ENCODE assay signal across 10 cellular contexts in the genomic region with DNA sequence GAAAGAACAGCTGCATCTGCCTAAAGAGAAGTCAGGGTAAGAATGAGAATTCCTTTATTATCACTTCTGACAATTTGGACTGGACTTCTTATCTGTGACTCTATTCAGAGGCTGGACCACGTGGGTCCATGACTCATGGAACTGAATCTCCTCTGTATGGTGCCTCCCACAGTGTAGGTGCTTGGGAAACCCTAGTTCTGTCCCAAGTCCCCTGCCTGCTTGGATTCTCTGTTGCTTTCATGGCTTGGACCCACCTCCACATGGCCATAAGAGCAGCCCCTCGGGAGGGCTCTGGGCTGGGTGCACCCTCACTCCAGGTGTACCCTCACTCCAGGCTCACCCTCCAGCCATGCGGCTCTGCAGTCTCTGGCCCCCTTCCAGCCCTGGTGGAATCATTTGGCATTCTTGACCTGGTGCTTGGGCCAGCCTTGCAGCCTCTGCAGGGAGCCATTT.
DNase-seq lines count a peak whose midpoint lies in the region; ATAC-seq, FAIRE-seq and TF ChIP-seq lines count a peak whose summit lies in the region.
"Had no signal": no experiment of that assay in that cellular context is flagged by ENCODE, and none has a peak within 500 bp of the region (broad histone marks: within the 10 kb centered on the region; RNA-seq: fewer than 3 reads in every experiment).

No MANE protein-coding gene starts in this region.

- CTCF ChIA-PET in K562 (lab: Yijun Ruan, JAX; ENCODE audit: low intra/inter-chr PET ratio): no interaction called here

- no TSS peak for BruUV-seq in K562 (replicated peaks; lab: Mats Ljungman, UMichigan)

- no peak overlapping the region for H2BK12ac ChIP-seq in mesenchymal stem cell (ENCODE audit: low read length in 2 of 2)

- H3K27me3 ChIP-seq in MG63 (no peaks in the 10 kb centered on the region; the same call in 1 of the 2 replicates), K562 (ENCODE audit: control insufficient read depth in 2 of 2, insufficient read depth in 2 of 2, low read length in 2 of 2) (no peaks in the 10 kb centered on the region), mesenchymal stem cell (ENCODE audit: control insufficient read depth in 1 of 2, insufficient read depth in 1 of 2, low read length in 2 of 2) (peaks cover 65 to 77% of the 10 kb centered on the region in 2 experiments)

- peaks cover 28 to 32% of the 10 kb centered on the region in 2 experiments for H3K4me1 ChIP-seq in K562 (replicated peaks in 1 of 2; ENCODE audit: control insufficient read depth in 2 of 2, insufficient read depth in 2 of 2, low read length in 2 of 2)
- H3K4me1 ChIP-seq in mesenchymal stem cell (ENCODE audit: control insufficient read depth, insufficient read depth, low read depth, low read length): peaks cover 2% of the 10 kb centered on the region

- H3K14ac ChIP-seq in mesenchymal stem cell (ENCODE audit: low read length in 2 of 2): no peak overlapping the region

- no peaks in the 10 kb centered on the region for H3K79me1 ChIP-seq in mesenchymal stem cell (replicated peaks; ENCODE audit: low read length, poor library complexity, severe bottlenecking)

- H2BK5ac ChIP-seq in mesenchymal stem cell (ENCODE audit: low read depth, low read length, poor library complexity, severe bottlenecking): no peak overlapping the region

- H3K4me2 ChIP-seq in K562 (ENCODE audit: insufficient read depth, low read length) (peak overlapping the region; percentile 75), mesenchymal stem cell (ENCODE audit: low read length, poor library complexity, severe bottlenecking) (no peak overlapping the region)

- H2BK15ac ChIP-seq in mesenchymal stem cell (ENCODE audit: low read depth, poor library complexity, severe bottlenecking): no peak overlapping the region

- TF ChIP-seq EP300 in K562 (IDR thresholded peaks at IDR 0.05; ENCODE audit: low read length): peak; percentile 82

- no peaks in the 10 kb centered on the region for H4K20me1 ChIP-seq in K562 (replicated peaks; ENCODE audit: control insufficient read depth, insufficient read depth, low read length)

- H3K36me3 ChIP-seq in MG63 (no peaks in the 10 kb centered on the region), K562 (ENCODE audit: control insufficient read depth, insufficient read depth, low read length) (no peaks in the 10 kb centered on the region), mesenchymal stem cell (ENCODE audit: control insufficient read depth in 1 of 2, insufficient read depth in 2 of 2, low read depth in 1 of 2, low read length in 2 of 2) (no peaks in the 10 kb centered on the region)

- H3K9me3 ChIP-seq in MG63 (no peaks in the 10 kb centered on the region), K562 (replicated peaks; ENCODE audit: control insufficient read depth, insufficient read depth, low read depth, low read length) (no peaks in the 10 kb centered on the region), mesenchymal stem cell (ENCODE audit: control insufficient read depth, low read length) (no peaks in the 10 kb centered on the region)

- H4K91ac ChIP-seq in mesenchymal stem cell (ENCODE audit: low read length): no peak overlapping the region

- no peak overlapping the region for H3K4me3 ChIP-seq in MG63
- peak overlapping the region; percentile 4; the same call in 1 of the 2 replicates for H3K4me3 ChIP-seq in K562
- H3K4me3 ChIP-seq in mesenchymal stem cell (ENCODE audit: insufficient read depth in 1 of 2, low read depth in 1 of 2, low read length in 2 of 2): no peak overlapping the region

- no peak for TF ChIP-seq POLR2A in K562 (conservative IDR thresholded peaks at IDR 0.05)

- no peak overlapping the region for H3K4ac ChIP-seq in mesenchymal stem cell (ENCODE audit: low read depth in 1 of 2, low read length in 2 of 2)

- ATAC-seq in K562 (peak; percentile 94), HG03565 (IDR thresholded peaks at IDR 0.05; ENCODE audit: unreplicated experiment) (no peak)
- ATAC-seq: stimulated activated naive CD8-positive, alpha-beta T cell treated with anti-CD3 and anti-CD28 coated beads, Interleukin-15, Interleukin-2, amounts not matched to agents 100 U/mL and 50 U/mL, for 24 hours had no signal

- no peak overlapping the region for H4K8ac ChIP-seq in mesenchymal stem cell (ENCODE audit: low read length)

- no peak overlapping the region for H2BK120ac ChIP-seq in mesenchymal stem cell (ENCODE audit: low read depth, low read length)

- intact Hi-C loops in K562 (cut with micrococcal nuclease): no loop called here

- DNase-seq in Daoy (ENCODE audit: low read depth) (peak; percentile 79), MG63 (peak; percentile 40), K562 (ENCODE audit: extremely low read depth in 1 of 4, low spot score in 3 of 4) (peak; percentile 69 to 91 (median 76)), mesenchymal stem cell (peak; percentile 26), T1000 (lab: John Stamatoyannopoulos, UW) (no peak), frontal cortex (ENCODE audit: low spot score in 2 of 2) (no peak)
- DNase-seq in stimulated activated CD8-positive, alpha-beta memory T cell treated with anti-CD3 and anti-CD28 coated beads, Interleukin-4, amount 100 ng/mL, for 48 hours: no peak
- DNase-seq: NCI-H1930; stimulated activated naive CD8-positive, alpha-beta T cell treated with anti-CD3 and anti-CD28 coated beads, Interleukin-15, Interleukin-2, amounts not matched to agents 100 U/mL and 50 U/mL, for 24 hours had no signal

- FAIRE-seq in K562 (lab: Jason Lieb, UNC) (peak; percentile 97), frontal cortex (lab: Jason Lieb, UNC) (no peak)

- H3K27ac ChIP-seq in K562 (ENCODE audit: extremely low read depth, low read depth, low read length) (peak overlapping the region; percentile 85), mesenchymal stem cell (ENCODE audit: low read length, poor library complexity, severe bottlenecking) (no peak overlapping the region)

- no peak overlapping the region for H3K23ac ChIP-seq in mesenchymal stem cell (ENCODE audit: low read length in 2 of 2)

- H3K9me1 ChIP-seq in K562 (ENCODE audit: control insufficient read depth, insufficient read depth, low read length): no peaks in the 10 kb centered on the region

- H3K79me2 ChIP-seq in K562 (ENCODE audit: control insufficient read depth, insufficient read depth, low read length): no peaks in the 10 kb centered on the region

- 0% methylated on average over 3 of the region's 3 CpGs for WGBS in K562 (ENCODE audit: insufficient coverage, low coverage, missing lambda C conversion rate)
- 69% methylated on average over 3 of the region's 3 CpGs for WGBS in mesenchymal stem cell

- TF ChIP-seq RAD21 in K562 (CRISPR knock-in tag; conservative IDR thresholded peaks at IDR 0.05 in 1 of 2, IDR thresholded peaks at IDR 0.05 in 1 of 2): no peak

- peak overlapping the region; percentile 48 to 77; a peak in 3 of 4 replicates for H3K9ac ChIP-seq in K562 (ENCODE audit: insufficient read depth in 1 of 2, low read depth in 2 of 2, low read length in 2 of 2)
- H3K9ac ChIP-seq in mesenchymal stem cell (ENCODE audit: low read length): no peak overlapping the region

- TF ChIP-seq CTCF in K562 (IDR thresholded peaks at IDR 0.05 in 2 of 3, conservative IDR thresholded peaks at IDR 0.05 in 1 of 3; ENCODE audit: insufficient read depth in 2 of 3, low read depth in 1 of 3, low read length in 3 of 3): no peak

- H2AFZ ChIP-seq in K562 (ENCODE audit: low read depth, low read length) (peak overlapping the region; percentile 82), mesenchymal stem cell (ENCODE audit: low read depth, low read length) (no peak overlapping the region)

- no peak overlapping the region for H2AK5ac ChIP-seq in mesenchymal stem cell (ENCODE audit: low read length, severe bottlenecking)

- no peak overlapping the region for H3K18ac ChIP-seq in mesenchymal stem cell (ENCODE audit: low read depth in 1 of 2, low read length in 2 of 2)

- POLR2A ChIA-PET in K562 (lab: Yijun Ruan, JAX): no interaction called here

- in situ Hi-C loops in K562 (cut with MboI): no loop called here

TF ChIP-seq in K562, 482 proteins besides CTCF, POLR2A, EP300 and RAD21 (continues in another document):
- TF ChIP-seq, protein P1, sequence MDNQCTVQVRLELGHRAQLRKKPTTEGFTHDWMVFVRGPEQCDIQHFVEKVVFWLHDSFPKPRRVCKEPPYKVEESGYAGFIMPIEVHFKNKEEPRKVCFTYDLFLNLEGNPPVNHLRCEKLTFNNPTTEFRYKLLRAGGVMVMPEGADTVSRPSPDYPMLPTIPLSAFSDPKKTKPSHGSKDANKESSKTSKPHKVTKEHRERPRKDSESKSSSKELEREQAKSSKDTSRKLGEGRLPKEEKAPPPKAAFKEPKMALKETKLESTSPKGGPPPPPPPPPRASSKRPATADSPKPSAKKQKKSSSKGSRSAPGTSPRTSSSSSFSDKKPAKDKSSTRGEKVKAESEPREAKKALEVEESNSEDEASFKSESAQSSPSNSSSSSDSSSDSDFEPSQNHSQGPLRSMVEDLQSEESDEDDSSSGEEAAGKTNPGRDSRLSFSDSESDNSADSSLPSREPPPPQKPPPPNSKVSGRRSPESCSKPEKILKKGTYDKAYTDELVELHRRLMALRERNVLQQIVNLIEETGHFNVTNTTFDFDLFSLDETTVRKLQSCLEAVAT (IDR thresholded peaks at IDR 0.05): no peak
- peak; percentile 25 for TF ChIP-seq FOS (IDR thresholded peaks at IDR 0.05; ENCODE audit: extremely low read depth, insufficient read length)
- no peak for TF ChIP-seq CBX1 (IDR thresholded peaks at IDR 0.05; ENCODE audit: low read depth)
- TF ChIP-seq MIER1 (IDR thresholded peaks at IDR 0.05; ENCODE audit: low read depth): no peak
- peak; percentile 78 for TF ChIP-seq MYC (IDR thresholded peaks at IDR 0.05; ENCODE audit: low read depth, low read length)
- TF ChIP-seq MYC (CRISPR knock-in tag; IDR thresholded peaks at IDR 0.05; ENCODE audit: borderline replicate concordance, low read depth): no peak
- TF ChIP-seq TAF7 (tag; IDR thresholded peaks at IDR 0.05): no peak
- no peak for TF ChIP-seq SFPQ (IDR thresholded peaks at IDR 0.05; ENCODE audit: low read depth, low read length)
- TF ChIP-seq NFIC (IDR thresholded peaks at IDR 0.05): peak; percentile 79

Comparison
In these comparisons a context has a peak if more than half of its experiments do, and no peak if none do; other contexts are left out.
1. DNase-seq: peak in Daoy (single experiment), MG63 (single experiment), K562 (4 of 4) and mesenchymal stem cell (single experiment); none in T1000 (single experiment), frontal cortex (0 of 2) and stimulated activated CD8-positive, alpha-beta memory T cell treated with anti-CD3 and anti-CD28 coated beads, Interleukin-4, amount 100 ng/mL, for 48 hours (single experiment).